ENCODE assay signal across 18 cellular contexts in genomic region chr9:80020056-80020455, GRCh38.
DNase-seq lines count a peak whose midpoint lies in the region; ATAC-seq, FAIRE-seq and TF ChIP-seq lines count a peak whose summit lies in the region.
"Had no signal": no experiment of that assay in that cellular context is flagged by ENCODE, and none has a peak within 500 bp of the region (broad histone marks: within the 10 kb centered on the region; RNA-seq: fewer than 3 reads in every experiment).

No MANE protein-coding gene starts in this region.

- H3K27me3 ChIP-seq in GM12878 (replicated peaks in 1 of 2; ENCODE audit: control insufficient read depth in 2 of 2, insufficient read depth in 2 of 2, low read length in 1 of 2) = no peaks in the 10 kb centered on the region
- H3K27me3 ChIP-seq: BLaER1 had no signal

- 16% methylated on average over 6 of the region's 6 CpGs for WGBS in GM12878 (ENCODE audit: insufficient coverage, insufficient replicate concordance, low lambda C conversion rate, missing lambda C conversion rate)

- H3K79me2 ChIP-seq in GM12878 (ENCODE audit: control insufficient read depth, insufficient read depth, low read length) = no peaks in the 10 kb centered on the region

- no peak overlapping the region for H3K27ac ChIP-seq in GM12878 (ENCODE audit: control insufficient read depth, insufficient read depth)
- H3K27ac ChIP-seq: 22Rv1, BLaER1, HL-60 had no signal

- TF ChIP-seq EP300 in GM12878 (IDR thresholded peaks at IDR 0.05; ENCODE audit: borderline replicate concordance in 1 of 2, control insufficient read depth in 1 of 2, low read depth in 2 of 2, low read length in 2 of 2) = no peak

- no peaks in the 10 kb centered on the region for H3K36me3 ChIP-seq in GM12878 (ENCODE audit: control insufficient read depth in 2 of 2, insufficient read depth in 2 of 2, low read length in 1 of 2)
- H3K36me3 ChIP-seq: BLaER1 had no signal

- H3K9me3 ChIP-seq in GM12878 (replicated peaks; ENCODE audit: control insufficient read depth, insufficient read depth, low read length) = no peaks in the 10 kb centered on the region
- H3K9me3 ChIP-seq: Caco-2 had no signal

- no peak overlapping the region for H3K27ac Mint-ChIP-seq in activated CD8-positive, alpha-beta T cell treated with anti-CD3 and anti-CD28 coated beads for 36 hours
- H3K27ac Mint-ChIP-seq: CD8-positive, alpha-beta memory T cell had no signal

- TF ChIP-seq POLR2A in GM12878 (IDR thresholded peaks at IDR 0.05; ENCODE audit: low read depth, low read length) = no peak

- no peak overlapping the region for H3K9ac ChIP-seq in GM12878 (ENCODE audit: control insufficient read depth, insufficient read depth, low read length)
- H3K9ac ChIP-seq: BLaER1 had no signal

- FAIRE-seq in GM12878 (lab: Jason Lieb, UNC) = peak; percentile 23
- FAIRE-seq: H1 had no signal

- no peak overlapping the region for H3K4me3 ChIP-seq in GM12865 (ENCODE audit: low read depth, low read length)
- H3K4me3 ChIP-seq in GM12878 = no peak overlapping the region
- H3K4me3 ChIP-seq: BLaER1 had no signal

- H3K4me1 ChIP-seq in GM12878 (ENCODE audit: control insufficient read depth, insufficient read depth, low read length) = no peaks in the 10 kb centered on the region
- H3K4me1 ChIP-seq: BLaER1, Caco-2 had no signal

- in situ Hi-C loops in GM12878 (cut with MboI) = no loop called here

- H3K27me3 Mint-ChIP-seq in activated T-cell treated with anti-CD3 and anti-CD28 coated beads, Interleukin-2, amount 50 U/mL, for 4 hours (ENCODE audit: low read depth) = peaks cover 5% of the 10 kb centered on the region
- no peaks in the 10 kb centered on the region for H3K27me3 Mint-ChIP-seq in activated CD8-positive, alpha-beta T cell treated with anti-CD3 and anti-CD28 coated beads for 36 hours

- H3K36me3 Mint-ChIP-seq in activated T-cell treated with anti-CD3 and anti-CD28 coated beads, Interleukin-2, amount 50 U/mL, for 4 hours (ENCODE audit: insufficient read depth) = no peaks in the 10 kb centered on the region
- H3K36me3 Mint-ChIP-seq in activated CD8-positive, alpha-beta T cell treated with anti-CD3 and anti-CD28 coated beads for 36 hours (ENCODE audit: low read depth) = no peaks in the 10 kb centered on the region
- H3K36me3 Mint-ChIP-seq: CD8-positive, alpha-beta memory T cell had no signal

- H3K9me3 Mint-ChIP-seq in activated T-cell treated with anti-CD3 and anti-CD28 coated beads, Interleukin-2, amount 50 U/mL, for 4 hours = no peaks in the 10 kb centered on the region
- no peaks in the 10 kb centered on the region for H3K9me3 Mint-ChIP-seq in activated CD8-positive, alpha-beta T cell treated with anti-CD3 and anti-CD28 coated beads for 36 hours

- H4K20me1 ChIP-seq in GM12878 (ENCODE audit: control insufficient read depth, insufficient read depth) = no peaks in the 10 kb centered on the region
- H4K20me1 ChIP-seq: BLaER1 had no signal

- DNase-seq in GM12865 (ENCODE audit: low read depth) = peak; percentile 5
- no peak for DNase-seq in GM12878 (ENCODE audit: low read depth, low spot score)
- DNase-seq in renal cortical epithelial cell (ENCODE audit: low read depth) = peak; percentile 2
- no peak for DNase-seq in activated T-cell treated with anti-CD3 and anti-CD28 coated beads, Interleukin-2, amount 50 U/mL, for 4 hours
- DNase-seq in activated CD8-positive, alpha-beta T cell treated with anti-CD3 and anti-CD28 coated beads for 36 hours = no peak
- DNase-seq in MV-4-11 (lab: John Stamatoyannopoulos, UW) = no peak
- DNase-seq: AML-193; Caco-2; CD8-positive, alpha-beta memory T cell; DND-41; GDM1 had no signal

- SMC1A ChIA-PET in GM12878 (lab: Charles Lee; ENCODE audit: uncharacterized antibody, unreplicated experiment) = no interaction called here

- no peaks in the 10 kb centered on the region for H3K4me1 Mint-ChIP-seq in activated T-cell treated with anti-CD3 and anti-CD28 coated beads, Interleukin-2, amount 50 U/mL, for 4 hours (ENCODE audit: low read depth)
- H3K4me1 Mint-ChIP-seq in activated CD8-positive, alpha-beta T cell treated with anti-CD3 and anti-CD28 coated beads for 36 hours (ENCODE audit: low read depth) = peaks cover 2% of the 10 kb centered on the region
- H3K4me1 Mint-ChIP-seq: CD8-positive, alpha-beta memory T cell had no signal

- ATAC-seq in HG02884 (IDR thresholded peaks at IDR 0.05; ENCODE audit: unreplicated experiment) (peak; percentile 19), GM12878 (no peak), GM21360 (IDR thresholded peaks at IDR 0.05; ENCODE audit: unreplicated experiment) (no peak)
- no peak for ATAC-seq in activated T-cell treated with anti-CD3 and anti-CD28 coated beads, Interleukin-2, amount 50 U/mL, for 4 hours
- ATAC-seq in activated CD8-positive, alpha-beta T cell treated with anti-CD3 and anti-CD28 coated beads for 36 hours = no peak
- ATAC-seq: HCT116 had no signal

- TF ChIP-seq RAD21 in GM12878 (IDR thresholded peaks at IDR 0.05; ENCODE audit: insufficient read depth, low read depth, low read length) = no peak

- CTCF ChIA-PET in GM12878 (lab: Yijun Ruan, JAX) = no interaction called here
- CTCF ChIA-PET in activated CD8-positive, alpha-beta T cell treated with anti-CD3 and anti-CD28 coated beads for 36 hours (lab: Charles Lee) = no interaction called here

- RAD21 ChIA-PET in GM12878 (lab: Charles Lee; ENCODE audit: unreplicated experiment) = no interaction called here

- H3K4me2 ChIP-seq in GM12878 (ENCODE audit: control insufficient read depth, insufficient read depth) = no peak overlapping the region
- H3K4me2 ChIP-seq: BLaER1 had no signal

- intact Hi-C loops in GM12878 (cut with micrococcal nuclease; ENCODE audit: unreplicated experiment) = no loop called here
- intact Hi-C loops in activated CD8-positive, alpha-beta T cell treated with anti-CD3 and anti-CD28 coated beads for 36 hours (cut with micrococcal nuclease) = no loop called here

- POLR2A ChIA-PET in GM12878 (lab: Charles Lee) = no interaction called here
- POLR2A ChIA-PET in activated CD8-positive, alpha-beta T cell treated with anti-CD3 and anti-CD28 coated beads for 36 hours (lab: Charles Lee) = no interaction called here

- no TSS peak for BruUV-seq in GM12878 (replicated peaks; lab: Mats Ljungman, UMichigan)

- no peak overlapping the region for H3K4me3 Mint-ChIP-seq in activated T-cell treated with anti-CD3 and anti-CD28 coated beads, Interleukin-2, amount 50 U/mL, for 4 hours
- no peak overlapping the region for H3K4me3 Mint-ChIP-seq in activated CD8-positive, alpha-beta T cell treated with anti-CD3 and anti-CD28 coated beads for 36 hours
- H3K4me3 Mint-ChIP-seq: CD8-positive, alpha-beta memory T cell had no signal

- TF ChIP-seq CTCF in GM12865 (IDR thresholded peaks at IDR 0.05; ENCODE audit: insufficient read depth, low read depth, low read length, missing control alignments) (no peak), GM12878 (IDR thresholded peaks at IDR 0.05 in 2 of 3, conservative IDR thresholded peaks at IDR 0.05 in 1 of 3; ENCODE audit: control insufficient read depth in 2 of 3, extremely low read depth in 1 of 3, insufficient read depth in 1 of 3, low read depth in 3 of 3, low read length in 3 of 3) (no peak)
- no peak for TF ChIP-seq CTCF in activated CD8-positive, alpha-beta T cell treated with anti-CD3 and anti-CD28 coated beads for 36 hours (IDR thresholded peaks at IDR 0.05)

- no peak overlapping the region for H2AFZ ChIP-seq in GM12878 (ENCODE audit: control insufficient read depth, low read depth, low read length)

TF ChIP-seq in GM12878, 131 proteins besides CTCF, POLR2A, EP300 and RAD21 (continues in another document):
- TF ChIP-seq BRCA1 (IDR thresholded peaks at IDR 0.05; ENCODE audit: low read depth, low read length) (no peak), CHD2 (IDR thresholded peaks at IDR 0.05; ENCODE audit: borderline replicate concordance, low read depth, low read length) (no peak), KDM1A (IDR thresholded peaks at IDR 0.05; ENCODE audit: borderline replicate concordance) (no peak), MYB (IDR thresholded peaks at IDR 0.05; ENCODE audit: borderline replicate concordance, low read depth, low read length) (no peak), RFX5 (IDR thresholded peaks at IDR 0.05; ENCODE audit: low read depth, low read length) (no peak), RELB (IDR thresholded peaks at IDR 0.05; ENCODE audit: low read depth) (no peak), NR2F1 (conservative IDR thresholded peaks at IDR 0.05) (no peak), NFXL1 (IDR thresholded peaks at IDR 0.05; ENCODE audit: borderline replicate concordance) (no peak), NBN (IDR thresholded peaks at IDR 0.05) (no peak), HCFC1 (IDR thresholded peaks at IDR 0.05; ENCODE audit: low read length) (no peak)

Comparison
In these comparisons a context has a peak if more than half of its experiments do, and no peak if none do; other contexts are left out.
1. DNase-seq: peak in GM12865 (single experiment) and renal cortical epithelial cell (single experiment); none in GM12878 (single experiment), activated T-cell treated with anti-CD3 and anti-CD28 coated beads, Interleukin-2, amount 50 U/mL, for 4 hours (single experiment), activated CD8-positive, alpha-beta T cell treated with anti-CD3 and anti-CD28 coated beads for 36 hours (single experiment) and MV-4-11 (single experiment).